8 cellular contexts compared by ENCODE assay signal in the genomic region with DNA sequence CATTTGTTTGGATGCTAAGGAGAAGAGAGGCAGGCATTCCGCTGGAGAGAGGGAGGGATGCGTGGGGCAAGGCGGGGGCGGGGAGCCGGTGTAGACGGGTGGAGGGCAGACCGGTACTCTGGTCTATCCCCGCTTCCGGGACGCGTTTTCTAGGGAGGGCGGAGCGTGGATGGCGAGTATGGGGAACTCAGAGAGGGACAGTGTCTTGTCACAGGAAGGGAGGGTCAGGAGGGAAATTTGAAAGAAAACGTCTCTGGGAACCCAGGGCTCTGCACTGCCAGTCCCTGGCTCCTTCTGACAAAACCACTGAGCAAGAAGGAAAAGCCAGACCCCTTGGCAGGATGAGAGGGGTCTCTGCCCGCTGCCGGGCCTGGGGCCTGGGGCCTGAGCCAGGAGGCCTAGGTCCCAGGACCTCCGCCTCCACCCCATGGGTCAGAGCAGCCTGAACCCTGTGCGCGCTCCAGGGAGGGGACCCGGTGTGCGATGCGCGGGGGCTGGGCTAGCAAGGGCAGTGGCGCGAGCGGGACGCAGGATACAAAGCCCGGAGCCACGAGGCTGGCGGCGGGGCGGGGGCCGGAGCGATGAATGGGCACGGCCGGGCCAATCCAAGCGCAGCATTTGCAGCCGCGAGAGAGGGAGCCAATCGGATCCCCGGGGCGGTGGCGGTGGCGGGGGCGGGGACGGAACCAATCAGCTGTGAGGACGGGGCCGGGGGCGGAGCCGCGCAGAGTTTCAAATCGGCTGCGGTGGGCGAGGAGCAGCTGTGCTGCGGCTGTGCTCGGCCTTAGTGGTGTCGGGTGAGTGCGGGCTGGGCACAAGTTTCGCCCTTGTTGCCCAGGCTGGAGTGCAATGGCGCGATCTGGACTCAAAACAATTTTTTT. TPM values are rescaled to one million over a fixed set of nuclear protein-coding genes. Genes with fewer than 3 reads are reported as not detected.
DNase-seq lines count a peak whose midpoint lies in the region; ATAC-seq, FAIRE-seq and TF ChIP-seq lines count a peak whose summit lies in the region.

A gene with protein sequence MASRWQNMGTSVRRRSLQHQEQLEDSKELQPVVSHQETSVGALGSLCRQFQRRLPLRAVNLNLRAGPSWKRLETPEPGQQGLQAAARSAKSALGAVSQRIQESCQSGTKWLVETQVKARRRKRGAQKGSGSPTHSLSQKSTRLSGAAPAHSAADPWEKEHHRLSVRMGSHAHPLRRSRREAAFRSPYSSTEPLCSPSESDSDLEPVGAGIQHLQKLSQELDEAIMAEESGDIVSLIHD (plus strand): TSS at position 764 of the 881 bp plus-strand sequence. CDS start 656 bp downstream, outside the sequence.

- peak within 1 kb of the TSS; percentile 91 for H3K4me2 ChIP-seq in hepatocyte

- H3K4me3 ChIP-seq in astrocyte of the cerebellum (ENCODE audit: low read depth, low read length) (peak within 1 kb of the TSS; percentile 54), hepatocyte (peak within 1 kb of the TSS; percentile 54)

- no peaks in the 10 kb centered on the region for H3K9me2 ChIP-seq in hepatocyte (replicated peaks; ENCODE audit: insufficient read depth)

- under 1% methylated on average over 32 of the region's 62 CpGs for WGBS in hepatocyte (ENCODE audit: low lambda C conversion rate, missing lambda C conversion rate)

- peak within 1 kb of the TSS; percentile 87 for H2AFZ ChIP-seq in hepatocyte

- DNase-seq in GM12891 (ENCODE audit: insufficient read length, low spot score) (peak; percentile 98), NCI-H146 treated with DMSO at 0.1 percent for 48 hours (lab: John Stamatoyannopoulos, UW; ENCODE audit: unreplicated experiment) (peak; percentile 91), T-helper 9 cell (peak; percentile 88), astrocyte of the cerebellum (ENCODE audit: low read depth) (peak; percentile 76), hepatocyte (ENCODE audit: low spot score) (peak; percentile 97), retina (peak; percentile 98), NAMALWA (ENCODE audit: low spot score) (no peak)

- peak within 1 kb of the TSS; percentile 85 for H3K27ac ChIP-seq in hepatocyte

- TF ChIP-seq POLR2A in GM12891 (IDR thresholded peaks at IDR 0.05; ENCODE audit: low read depth, low read length): peak; percentile 53; the same call in 1 of the 2 replicates

- H3K79me2 ChIP-seq in hepatocyte: no peaks in the 10 kb centered on the region

- H3K9me3 ChIP-seq in hepatocyte (ENCODE audit: low read depth): no peaks in the 10 kb centered on the region

- in situ Hi-C loops in astrocyte of the cerebellum (cut with HindIII; ENCODE audit: low sequenced_read_pairs): no loop called here

- H3K27me3 ChIP-seq in hepatocyte: no peaks in the 10 kb centered on the region

- FAIRE-seq in GM12891 (lab: Jason Lieb, UNC): peak; percentile 98

- ATAC-seq in HG02798 (IDR thresholded peaks at IDR 0.05; ENCODE audit: poor library complexity, unreplicated experiment): peak; percentile 78

- H3K4me1 ChIP-seq in hepatocyte (ENCODE audit: insufficient read depth): no peaks in the 10 kb centered on the region

- TF ChIP-seq CTCF in astrocyte of the cerebellum (IDR thresholded peaks at IDR 0.05; ENCODE audit: low read depth, low read length, missing control alignments) (no peak), hepatocyte (IDR thresholded peaks at IDR 0.05; ENCODE audit: poor library complexity) (no peak)

- no peaks in the 10 kb centered on the region for H4K20me1 ChIP-seq in hepatocyte (ENCODE audit: insufficient read depth, poor library complexity, severe bottlenecking)

- no peaks in the 10 kb centered on the region for H3K36me3 ChIP-seq in hepatocyte (replicated peaks; ENCODE audit: insufficient read depth, low read depth)

TF ChIP-seq in GM12891, 5 proteins besides CTCF, POLR2A, EP300 and RAD21:
- TF ChIP-seq TAF1 (IDR thresholded peaks at IDR 0.05; ENCODE audit: low read depth, low read length): peak; percentile 44; the same call in 1 of the 2 replicates
- TF ChIP-seq SPI1 (IDR thresholded peaks at IDR 0.05; ENCODE audit: low read depth, low read length): no peak
- TF ChIP-seq POU2F2 (IDR thresholded peaks at IDR 0.05; ENCODE audit: low read depth, low read length): no peak
- TF ChIP-seq POLR2AphosphoS5 (IDR thresholded peaks at IDR 0.05; ENCODE audit: low read depth, low read length): peak; percentile 49; the same call in 1 of the 2 replicates
- no peak for TF ChIP-seq PAX5 (IDR thresholded peaks at IDR 0.05; ENCODE audit: insufficient read depth, low read length, severe bottlenecking)

RNA-seq across cellular contexts. Expression of the gene that starts here (rescaled TPM):
- polyA plus RNA-seq in GM12891 (2012; ENCODE audit: low read depth, missing spikeins): 10.2 TPM
- 3.9 and 5.4 TPM in 2 replicates for total RNA-seq in hepatocyte
- 10.5 and 11.8 TPM in 2 replicates for polyA plus RNA-seq in hepatocyte
